In the genomic region with DNA sequence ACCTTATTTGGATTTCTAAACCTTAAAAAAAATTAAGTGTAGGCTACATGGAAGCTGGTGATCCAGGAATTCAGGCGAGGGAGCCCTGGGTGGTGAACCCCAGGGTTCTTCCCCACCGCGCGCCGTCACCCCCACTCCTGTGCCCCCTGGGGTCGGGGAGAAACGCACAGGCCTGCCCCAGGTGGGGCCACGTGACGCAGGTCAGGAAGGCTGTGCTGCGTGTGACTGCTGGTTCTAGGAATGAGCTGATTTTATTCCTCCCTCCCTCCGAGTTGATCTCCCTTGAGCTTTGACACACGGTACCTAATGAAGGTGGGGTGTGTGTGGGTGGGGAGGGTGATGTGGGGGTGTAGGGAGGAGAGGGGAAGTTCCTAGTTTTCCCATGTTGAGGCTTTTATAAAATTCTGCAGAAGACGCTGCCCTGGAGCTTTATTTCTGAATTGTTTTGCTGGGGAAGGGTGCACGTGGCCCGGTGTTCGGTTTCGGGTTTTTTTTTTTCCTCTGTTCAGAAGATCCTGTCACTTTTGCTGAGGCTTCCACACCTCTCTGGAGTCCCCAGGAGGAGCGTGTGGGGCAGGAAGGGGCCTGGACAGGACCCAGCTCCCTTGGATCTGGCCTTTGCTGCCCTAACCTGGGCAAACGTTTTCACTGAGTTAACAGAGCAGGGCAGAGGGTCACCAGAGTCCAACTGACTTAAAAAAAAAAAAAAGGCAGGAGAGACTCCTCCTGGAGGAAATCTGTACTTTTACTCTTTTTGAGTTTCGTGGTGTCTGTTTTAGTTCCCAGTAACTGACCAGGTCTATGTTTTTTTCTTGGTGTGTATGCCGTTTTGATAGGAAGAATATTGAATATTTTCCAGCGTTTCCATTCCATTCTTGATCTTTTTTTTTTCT, we compare ENCODE assay signal across 7 cellular contexts. TPM values are rescaled to one million over a fixed set of nuclear protein-coding genes. Genes with fewer than 3 reads are reported as not detected.
DNase-seq lines count a peak whose midpoint lies in the region; ATAC-seq and TF ChIP-seq lines count a peak whose summit lies in the region.

No MANE protein-coding gene starts in this region.

- DNase-seq in GM12865 (ENCODE audit: low read depth) (peak; percentile 58), KBM-7 (peak; percentile 65), erythroblast (lab: John Stamatoyannopoulos, UW) (peak; percentile 54 to 69), neuronal stem cell (ENCODE audit: low spot score) (no peak)
- DNase-seq in activated CD4-positive, alpha-beta T cell treated with anti-CD3 and anti-CD28 coated beads, Interleukin-2, amount 50 U/mL, for 4 hours: peak; percentile 26 to 34

- no peak for TF ChIP-seq POLR2A in erythroblast (IDR thresholded peaks at IDR 0.05; ENCODE audit: low read length)

- H3K27ac ChIP-seq in neuronal stem cell (replicated peaks; ENCODE audit: low read length): no peak overlapping the region

- in situ Hi-C loops in KBM-7 (cut with MboI; ENCODE audit: low pct_unique_long_range_greater_than_20kb, low sequenced_read_pairs): no loop called here

- no peak overlapping the region for H2BK120ac ChIP-seq in neuronal stem cell (ENCODE audit: low read depth, low read length)

- no peak overlapping the region for H4K91ac ChIP-seq in neuronal stem cell (ENCODE audit: low read depth, low read length, poor library complexity)

- peaks cover 29 to 48% of the 10 kb centered on the region in 2 donors for H3K4me1 ChIP-seq in neuronal stem cell (ENCODE audit: control insufficient read depth in 2 of 2, insufficient read depth in 1 of 2, low read depth in 1 of 2, low read length in 2 of 2)

- no peak for TF ChIP-seq CTCF in GM12865 (IDR thresholded peaks at IDR 0.05; ENCODE audit: insufficient read depth, low read depth, low read length, missing control alignments)

- WGBS in neuronal stem cell (ENCODE audit: extremely low coverage in 2 of 2, insufficient read length in 2 of 2, insufficient replicate concordance in 1 of 2), 2 donors: no CpG with 5 or more reads among the region's 22 CpGs

- H2BK15ac ChIP-seq in neuronal stem cell (ENCODE audit: low read length): no peak overlapping the region

- H2AK5ac ChIP-seq in neuronal stem cell (ENCODE audit: low read depth, low read length): peak overlapping the region; percentile 26

- H3K23ac ChIP-seq in neuronal stem cell (ENCODE audit: low read depth, low read length, poor library complexity): no peak overlapping the region

- peaks cover 1% of the 10 kb centered on the region for H3K79me1 ChIP-seq in neuronal stem cell (ENCODE audit: low read depth, low read length)

- H2BK12ac ChIP-seq in neuronal stem cell (ENCODE audit: low read length): no peak overlapping the region

- H2BK5ac ChIP-seq in neuronal stem cell (ENCODE audit: low read length): no peak overlapping the region

- H3K14ac ChIP-seq in neuronal stem cell (ENCODE audit: low read length): no peak overlapping the region

- ATAC-seq in HG02970 (IDR thresholded peaks at IDR 0.05; ENCODE audit: low FRiP score, unreplicated experiment) (no peak), GM18861 (IDR thresholded peaks at IDR 0.05; ENCODE audit: unreplicated experiment) (no peak)

- H3K18ac ChIP-seq in neuronal stem cell (ENCODE audit: low read length): peak overlapping the region; percentile 80

- no peaks in the 10 kb centered on the region for H3K36me3 ChIP-seq in neuronal stem cell (replicated peaks in 1 of 2; ENCODE audit: control insufficient read depth in 2 of 2, insufficient read depth in 2 of 2, low read length in 2 of 2)

- H2AFZ ChIP-seq in neuronal stem cell (ENCODE audit: low read length): no peak overlapping the region

- H4K8ac ChIP-seq in neuronal stem cell (ENCODE audit: low read depth, low read length): no peak overlapping the region

- H3K9me3 ChIP-seq in neuronal stem cell (replicated peaks in 1 of 2; ENCODE audit: control insufficient read depth in 2 of 2, insufficient read depth in 1 of 2, low read depth in 1 of 2, low read length in 2 of 2): no peaks in the 10 kb centered on the region

- H3K27me3 ChIP-seq in neuronal stem cell (ENCODE audit: control insufficient read depth in 3 of 3, insufficient read depth in 3 of 3, low read depth in 1 of 3, low read length in 3 of 3): peaks cover 0 to 27% (median 0%) of the 10 kb centered on the region in 3 experiments

- H3K4me3 ChIP-seq in GM12865 (ENCODE audit: low read depth, low read length) (peak overlapping the region; percentile 98), neuronal stem cell (ENCODE audit: low read length in 2 of 2) (peak overlapping the region; percentile 37 to 76)

- H3K4me2 ChIP-seq in neuronal stem cell (ENCODE audit: insufficient read depth, low read length, poor library complexity, severe bottlenecking): peak overlapping the region; percentile 95

- H3K9ac ChIP-seq in neuronal stem cell (ENCODE audit: low read depth, low read length, poor library complexity): peak overlapping the region; percentile 54

- no peak overlapping the region for H3K4ac ChIP-seq in neuronal stem cell (ENCODE audit: low read length)

RNA-seq across cellular contexts. Expression of a gene that starts 55.8 kb away (rescaled TPM):
- 5.7 TPM for polyA plus RNA-seq in neuronal stem cell (2013, experiment 1 of 2)
- 6.2 TPM for polyA plus RNA-seq in neuronal stem cell (2013, experiment 2 of 2)
